ENCODE assay signal across 1 cellular context in the genomic region with DNA sequence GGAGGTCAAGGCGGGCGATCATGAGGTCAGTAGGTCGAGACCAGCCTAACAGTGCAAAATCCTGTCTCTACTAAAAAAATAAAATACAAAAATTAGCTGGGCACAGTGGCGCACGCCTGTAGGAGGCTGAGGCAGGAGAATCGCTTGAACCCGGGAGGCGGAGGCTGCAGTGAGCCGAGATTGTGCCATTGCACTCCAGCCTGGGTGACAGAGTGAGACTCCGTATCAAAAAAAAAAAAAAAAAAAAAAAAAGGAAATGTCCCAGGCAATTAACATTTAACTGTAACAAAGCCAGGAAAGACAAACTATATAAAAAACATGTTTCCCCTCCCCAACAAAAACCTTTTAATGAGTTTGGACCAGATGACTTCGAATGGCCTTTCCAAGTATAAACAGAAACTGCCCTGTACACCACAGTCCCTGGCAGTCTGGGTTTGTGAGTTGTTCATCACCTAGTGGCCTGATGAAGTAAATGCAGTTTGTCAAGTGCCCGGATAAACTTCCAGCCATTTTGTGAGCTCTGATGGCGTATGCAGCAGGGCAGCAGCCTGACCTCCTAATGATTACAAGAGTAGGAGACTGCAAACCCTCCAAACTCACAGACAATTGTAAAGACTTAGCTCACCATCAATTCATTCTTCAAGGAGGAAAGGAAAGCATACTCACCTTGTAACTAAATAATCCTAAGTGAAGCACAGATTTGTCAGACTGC.
TF ChIP-seq lines count a peak whose summit lies in the region.

No MANE protein-coding gene starts in this region.

TF ChIP-seq in GM12878, 131 proteins besides CTCF, POLR2A, EP300 and RAD21:
- TF ChIP-seq ZNF687 (IDR thresholded peaks at IDR 0.05) (peak; percentile 55; the same call in 1 of the 2 replicates), EZH2 (IDR thresholded peaks at IDR 0.05; ENCODE audit: borderline replicate concordance, control insufficient read depth, low read depth, low read length) (no peak), HDGF (IDR thresholded peaks at IDR 0.05) (0 out of 2 replicates have a peak, but pooled peaks have one; percentile 30), ATF7 (IDR thresholded peaks at IDR 0.05; ENCODE audit: low read depth) (peak; percentile 31; the same call in 1 of the 2 replicates), PRDM15 (CRISPR knock-in tag; IDR thresholded peaks at IDR 0.05) (no peak), POLR2AphosphoS5 (IDR thresholded peaks at IDR 0.05; ENCODE audit: low read length) (peak; percentile 41; the same call in 1 of the 2 replicates), HSF1 (IDR thresholded peaks at IDR 0.05; ENCODE audit: low read depth, low read length) (no peak), ZSCAN29 (IDR thresholded peaks at IDR 0.05) (no peak), CBFB (IDR thresholded peaks at IDR 0.05; ENCODE audit: low read depth) (no peak), ZBTB33 (IDR thresholded peaks at IDR 0.05) (no peak), NBN (IDR thresholded peaks at IDR 0.05) (0 out of 2 replicates have a peak, but pooled peaks have one; percentile 32), SMC3 (IDR thresholded peaks at IDR 0.05; ENCODE audit: borderline replicate concordance, low read length) (peak; percentile 76; the same call in 1 of the 2 replicates), CEBPB (IDR thresholded peaks at IDR 0.05; ENCODE audit: borderline replicate concordance in 1 of 2, low read depth in 2 of 2, low read length in 2 of 2) (no peak), RUNX3 (IDR thresholded peaks at IDR 0.05; ENCODE audit: low read length) (peak; percentile 69), ZNF207 (IDR thresholded peaks at IDR 0.05; ENCODE audit: borderline replicate concordance) (0 out of 2 replicates have a peak, but pooled peaks have one; percentile 23), MTA3 (IDR thresholded peaks at IDR 0.05; ENCODE audit: borderline replicate concordance, low read length) (no peak), LARP7 (IDR thresholded peaks at IDR 0.05) (no peak), RBBP5 (conservative IDR thresholded peaks at IDR 0.05) (no peak), IRF4 (IDR thresholded peaks at IDR 0.05; ENCODE audit: low read depth, low read length) (0 out of 2 replicates have a peak, but pooled peaks have one; percentile 27), NR2F1 (conservative IDR thresholded peaks at IDR 0.05) (peak; percentile 70), BCL11A (IDR thresholded peaks at IDR 0.05; ENCODE audit: low read depth, low read length) (no peak), TAF1 (IDR thresholded peaks at IDR 0.05; ENCODE audit: borderline replicate concordance, low read depth, low read length) (0 out of 2 replicates have a peak, but pooled peaks have one; percentile 29), YY1 (IDR thresholded peaks at IDR 0.05; ENCODE audit: low read depth, low read length) (peak; percentile 97), POU2F2 (IDR thresholded peaks at IDR 0.05; ENCODE audit: borderline replicate concordance, low read depth, low read length) (peak; percentile 65; the same call in 1 of the 3 replicates), CREB1 (IDR thresholded peaks at IDR 0.05; ENCODE audit: low read depth) (peak; percentile 35; the same call in 1 of the 2 replicates), HDAC6 (IDR thresholded peaks at IDR 0.05; ENCODE audit: unreplicated experiment) (no peak)
- TF ChIP-seq, protein P1, sequence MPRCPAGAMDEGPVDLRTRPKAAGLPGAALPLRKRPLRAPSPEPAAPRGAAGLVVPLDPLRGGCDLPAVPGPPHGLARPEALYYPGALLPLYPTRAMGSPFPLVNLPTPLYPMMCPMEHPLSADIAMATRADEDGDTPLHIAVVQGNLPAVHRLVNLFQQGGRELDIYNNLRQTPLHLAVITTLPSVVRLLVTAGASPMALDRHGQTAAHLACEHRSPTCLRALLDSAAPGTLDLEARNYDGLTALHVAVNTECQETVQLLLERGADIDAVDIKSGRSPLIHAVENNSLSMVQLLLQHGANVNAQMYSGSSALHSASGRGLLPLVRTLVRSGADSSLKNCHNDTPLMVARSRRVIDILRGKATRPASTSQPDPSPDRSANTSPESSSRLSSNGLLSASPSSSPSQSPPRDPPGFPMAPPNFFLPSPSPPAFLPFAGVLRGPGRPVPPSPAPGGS (IDR thresholded peaks at IDR 0.05; ENCODE audit: borderline replicate concordance, insufficient read depth, low read depth, low read length, poor library complexity, severe bottlenecking), result no peak
- TF ChIP-seq, protein P2, sequence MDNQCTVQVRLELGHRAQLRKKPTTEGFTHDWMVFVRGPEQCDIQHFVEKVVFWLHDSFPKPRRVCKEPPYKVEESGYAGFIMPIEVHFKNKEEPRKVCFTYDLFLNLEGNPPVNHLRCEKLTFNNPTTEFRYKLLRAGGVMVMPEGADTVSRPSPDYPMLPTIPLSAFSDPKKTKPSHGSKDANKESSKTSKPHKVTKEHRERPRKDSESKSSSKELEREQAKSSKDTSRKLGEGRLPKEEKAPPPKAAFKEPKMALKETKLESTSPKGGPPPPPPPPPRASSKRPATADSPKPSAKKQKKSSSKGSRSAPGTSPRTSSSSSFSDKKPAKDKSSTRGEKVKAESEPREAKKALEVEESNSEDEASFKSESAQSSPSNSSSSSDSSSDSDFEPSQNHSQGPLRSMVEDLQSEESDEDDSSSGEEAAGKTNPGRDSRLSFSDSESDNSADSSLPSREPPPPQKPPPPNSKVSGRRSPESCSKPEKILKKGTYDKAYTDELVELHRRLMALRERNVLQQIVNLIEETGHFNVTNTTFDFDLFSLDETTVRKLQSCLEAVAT (IDR thresholded peaks at IDR 0.05), result peak; percentile 97
- TF ChIP-seq, protein P3, sequence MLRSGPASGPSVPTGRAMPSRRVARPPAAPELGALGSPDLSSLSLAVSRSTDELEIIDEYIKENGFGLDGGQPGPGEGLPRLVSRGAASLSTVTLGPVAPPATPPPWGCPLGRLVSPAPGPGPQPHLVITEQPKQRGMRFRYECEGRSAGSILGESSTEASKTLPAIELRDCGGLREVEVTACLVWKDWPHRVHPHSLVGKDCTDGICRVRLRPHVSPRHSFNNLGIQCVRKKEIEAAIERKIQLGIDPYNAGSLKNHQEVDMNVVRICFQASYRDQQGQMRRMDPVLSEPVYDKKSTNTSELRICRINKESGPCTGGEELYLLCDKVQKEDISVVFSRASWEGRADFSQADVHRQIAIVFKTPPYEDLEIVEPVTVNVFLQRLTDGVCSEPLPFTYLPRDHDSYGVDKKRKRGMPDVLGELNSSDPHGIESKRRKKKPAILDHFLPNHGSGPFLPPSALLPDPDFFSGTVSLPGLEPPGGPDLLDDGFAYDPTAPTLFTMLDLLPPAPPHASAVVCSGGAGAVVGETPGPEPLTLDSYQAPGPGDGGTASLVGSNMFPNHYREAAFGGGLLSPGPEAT (IDR thresholded peaks at IDR 0.05; ENCODE audit: low read depth), result peak; percentile 89
- TF ChIP-seq, protein P4, sequence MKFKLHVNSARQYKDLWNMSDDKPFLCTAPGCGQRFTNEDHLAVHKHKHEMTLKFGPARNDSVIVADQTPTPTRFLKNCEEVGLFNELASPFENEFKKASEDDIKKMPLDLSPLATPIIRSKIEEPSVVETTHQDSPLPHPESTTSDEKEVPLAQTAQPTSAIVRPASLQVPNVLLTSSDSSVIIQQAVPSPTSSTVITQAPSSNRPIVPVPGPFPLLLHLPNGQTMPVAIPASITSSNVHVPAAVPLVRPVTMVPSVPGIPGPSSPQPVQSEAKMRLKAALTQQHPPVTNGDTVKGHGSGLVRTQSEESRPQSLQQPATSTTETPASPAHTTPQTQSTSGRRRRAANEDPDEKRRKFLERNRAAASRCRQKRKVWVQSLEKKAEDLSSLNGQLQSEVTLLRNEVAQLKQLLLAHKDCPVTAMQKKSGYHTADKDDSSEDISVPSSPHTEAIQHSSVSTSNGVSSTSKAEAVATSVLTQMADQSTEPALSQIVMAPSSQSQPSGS (IDR thresholded peaks at IDR 0.05; ENCODE audit: low read length), result 0 out of 2 replicates have a peak, but pooled peaks have one; percentile 23
